ENCODE assay signal across 21 cellular contexts in the genomic region with DNA sequence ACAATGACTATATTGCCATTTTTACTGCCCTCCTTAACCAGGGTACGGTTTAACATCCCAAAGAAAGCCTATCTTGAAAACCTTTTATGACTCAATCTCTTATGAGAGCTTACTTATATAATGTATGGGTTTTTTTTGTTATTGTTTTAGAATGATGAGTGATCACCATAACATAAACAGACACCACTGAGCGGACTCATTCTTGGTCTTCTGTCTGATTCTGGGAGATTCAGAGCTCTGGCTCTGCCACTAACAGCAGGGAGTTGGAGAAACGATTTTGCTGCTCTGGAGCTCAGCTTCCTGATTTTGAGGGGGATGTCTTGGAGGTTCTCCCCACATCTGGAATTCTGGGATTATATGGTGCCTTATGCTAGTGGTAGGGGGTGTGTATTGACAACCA.
"Had no signal": no experiment of that assay in that cellular context is flagged by ENCODE, and none has a peak within 500 bp of the region (broad histone marks: within the 10 kb centered on the region; RNA-seq: fewer than 3 reads in every experiment).

No MANE protein-coding gene starts in this region.

- H3K27me3 Mint-ChIP-seq: dendritic cell treated with granulocyte-macrophage colony-stimulating factor and Interleukin-4, amounts not matched to agents 40 ng/mL and 50 ng/mL, for 4 days had no signal

- H3K27me3 ChIP-seq: right atrium auricular region, tibial artery, vagina had no signal

- H3K4me1 ChIP-seq: spleen, vagina had no signal

- H3K9me3 ChIP-seq: right atrium auricular region, spleen, tibial artery, vagina had no signal

- DNase-seq: activated CD4-positive, alpha-beta memory T cell treated with anti-CD3 and anti-CD28 coated beads, Interleukin-2, amount 10 ng/mL, durations not matched to agents 7 days and 5 days; activated CD4-positive, alpha-beta T cell treated with anti-CD3 and anti-CD28 coated beads for 1 hour; activated gamma-delta T cell; activated naive CD8-positive, alpha-beta T cell treated with anti-CD3 and anti-CD28 coated beads, Interleukin-2, amount 10 ng/mL, durations not matched to agents 7 days and 5 days; activated T-cell treated with anti-CD3 and anti-CD28 coated beads, Interleukin-2, amount 50 U/mL, for 48 hours; effector memory CD8-positive, alpha-beta T cell; immature natural killer cell; left colon; naive B cell; posterior cingulate gyrus; spleen; stimulated activated CD4-positive, alpha-beta T cell treated with anti-CD3 and anti-CD28 coated beads, Interleukin-1b, Interleukin-23, amount 100 ng/mL, for 48 hours; T1000; tibial artery had no signal

- H3K4me1 Mint-ChIP-seq: activated CD4-positive, alpha-beta memory T cell treated with anti-CD3 and anti-CD28 coated beads, Interleukin-2, amount 10 ng/mL, durations not matched to agents 7 days and 5 days; activated naive CD8-positive, alpha-beta T cell treated with anti-CD3 and anti-CD28 coated beads, Interleukin-2, amount 10 ng/mL, durations not matched to agents 7 days and 5 days; central memory CD8-positive, alpha-beta T cell; immature natural killer cell had no signal

- H3K27ac Mint-ChIP-seq: activated CD4-positive, alpha-beta memory T cell treated with anti-CD3 and anti-CD28 coated beads, Interleukin-2, amount 10 ng/mL, durations not matched to agents 7 days and 5 days; activated naive CD8-positive, alpha-beta T cell treated with anti-CD3 and anti-CD28 coated beads, Interleukin-2, amount 10 ng/mL, durations not matched to agents 7 days and 5 days; dendritic cell treated with granulocyte-macrophage colony-stimulating factor and Interleukin-4, amounts not matched to agents 40 ng/mL and 50 ng/mL, for 4 days; effector memory CD8-positive, alpha-beta T cell; immature natural killer cell; stimulated activated memory B cell treated with anti-CD40 and anti-IgM and Interleukin-4, amounts not matched to agents 10 μg/mL and 1 μg/mL and 100 μg/mL, for 72 hours had no signal

- H3K4me3 Mint-ChIP-seq: activated CD4-positive, alpha-beta memory T cell treated with anti-CD3 and anti-CD28 coated beads, Interleukin-2, amount 10 ng/mL, durations not matched to agents 7 days and 5 days; activated naive CD8-positive, alpha-beta T cell treated with anti-CD3 and anti-CD28 coated beads, Interleukin-2, amount 10 ng/mL, durations not matched to agents 7 days and 5 days; central memory CD8-positive, alpha-beta T cell; dendritic cell treated with granulocyte-macrophage colony-stimulating factor and Interleukin-4, amounts not matched to agents 40 ng/mL and 50 ng/mL, for 4 days; effector memory CD8-positive, alpha-beta T cell; immature natural killer cell; naive B cell; stimulated activated memory B cell treated with anti-CD40 and anti-IgM and Interleukin-4, amounts not matched to agents 10 μg/mL and 1 μg/mL and 100 μg/mL, for 72 hours had no signal

- H3K36me3 ChIP-seq: right atrium auricular region, spleen, tibial artery, vagina had no signal

- H3K27ac ChIP-seq: epithelial cell of prostate, right atrium auricular region, spleen, tibial artery, vagina had no signal

- H3K9me3 Mint-ChIP-seq: activated CD4-positive, alpha-beta memory T cell treated with anti-CD3 and anti-CD28 coated beads, Interleukin-2, amount 10 ng/mL, durations not matched to agents 7 days and 5 days; activated naive CD8-positive, alpha-beta T cell treated with anti-CD3 and anti-CD28 coated beads, Interleukin-2, amount 10 ng/mL, durations not matched to agents 7 days and 5 days; central memory CD8-positive, alpha-beta T cell; dendritic cell treated with granulocyte-macrophage colony-stimulating factor and Interleukin-4, amounts not matched to agents 40 ng/mL and 50 ng/mL, for 4 days; effector memory CD8-positive, alpha-beta T cell; immature natural killer cell; naive B cell; stimulated activated memory B cell treated with anti-CD40 and anti-IgM and Interleukin-4, amounts not matched to agents 10 μg/mL and 1 μg/mL and 100 μg/mL, for 72 hours had no signal

- H3K36me3 Mint-ChIP-seq: activated naive CD8-positive, alpha-beta T cell treated with anti-CD3 and anti-CD28 coated beads, Interleukin-2, amount 10 ng/mL, durations not matched to agents 7 days and 5 days; immature natural killer cell; naive B cell; stimulated activated memory B cell treated with anti-CD40 and anti-IgM and Interleukin-4, amounts not matched to agents 10 μg/mL and 1 μg/mL and 100 μg/mL, for 72 hours had no signal

- H3K4me3 ChIP-seq: lung, right atrium auricular region, spleen, tibial artery, vagina had no signal
